Comparison of ENCODE assay signal across 8 cellular contexts in genomic region chr19:40798997-40799557, GRCh38. TPM values are rescaled to one million over a fixed set of nuclear protein-coding genes. Genes with fewer than 3 reads are reported as not detected.
DNase-seq lines count a peak whose midpoint lies in the region; ATAC-seq and TF ChIP-seq lines count a peak whose summit lies in the region.

TSS of gene EGLN2 (plus strand) at chr19:40799191. CDS start at chr19:40800573, 1,382 bp downstream.

- no peaks in the 10 kb centered on the region for H3K9me3 Mint-ChIP-seq in GM23338

- peak within 1 kb of the TSS; percentile 95 for H3K4me3 Mint-ChIP-seq in GM23338

- H3K9ac ChIP-seq in mucosa of rectum (ENCODE audit: low read depth in 1 of 2, low read length in 2 of 2): peak within 1 kb of the TSS; percentile 80 to 97

- DNase-seq in G401 (ENCODE audit: low spot score) (no peak), GM23338 (ENCODE audit: low spot score) (peak; percentile 54), NCI-H69 (lab: John Stamatoyannopoulos, UW) (peak; percentile 77), DMS53 (lab: John Stamatoyannopoulos, UW) (no peak), KG1 (lab: John Stamatoyannopoulos, UW) (no peak)
- DNase-seq in effector memory CD4-positive, alpha-beta T cell: no peak
- no peak for DNase-seq in activated effector memory CD4-positive, alpha-beta T cell treated with anti-CD3 and anti-CD28 coated beads, Interleukin-2, amount 50 U/mL, for 16 hours

- no peaks in the 10 kb centered on the region for H3K9me2 ChIP-seq in GM23338 (ENCODE audit: insufficient read depth)

- H3K36me3 Mint-ChIP-seq in GM23338 (ENCODE audit: low read depth): peaks cover 40% of the 10 kb centered on the region

- in situ Hi-C loops in G401 (cut with HindIII; ENCODE audit: low sequenced_read_pairs): no loop called here

- H4K20me1 ChIP-seq in GM23338 (replicated peaks; ENCODE audit: insufficient read depth): peaks cover 34% of the 10 kb centered on the region

- H3K27ac ChIP-seq in GM23338 (ENCODE audit: low read depth): peak within 1 kb of the TSS; percentile 94
- H3K27ac ChIP-seq in effector memory CD4-positive, alpha-beta T cell (ENCODE audit: insufficient read depth, low read length, poor library complexity, severe bottlenecking): peak within 1 kb of the TSS; percentile 90
- H3K27ac ChIP-seq in mucosa of rectum (ENCODE audit: low read depth in 2 of 2, low read length in 2 of 2): peak within 1 kb of the TSS; percentile 93

- peaks cover 36% of the 10 kb centered on the region for H3K27me3 Mint-ChIP-seq in GM23338 (ENCODE audit: insufficient read depth, low read depth, poor library complexity)

- peak within 1 kb of the TSS; percentile 99 for H3K27ac Mint-ChIP-seq in GM23338

- peaks cover 20% of the 10 kb centered on the region for H3F3A ChIP-seq in GM23338 (replicated peaks; ENCODE audit: low read depth)

- H3K79me2 ChIP-seq in GM23338 (replicated peaks; ENCODE audit: insufficient read depth): peaks cover 46% of the 10 kb centered on the region

- H3K4me3 ChIP-seq in GM23338: peak within 1 kb of the TSS; percentile 89
- peak within 1 kb of the TSS; percentile 72 for H3K4me3 ChIP-seq in effector memory CD4-positive, alpha-beta T cell (ENCODE audit: insufficient read depth, low read depth, low read length, poor library complexity, severe bottlenecking)
- H3K4me3 ChIP-seq in mucosa of rectum (ENCODE audit: low read length in 2 of 2): peak within 1 kb of the TSS; percentile 80 to 82

- TF ChIP-seq CTCF in GM23338 (conservative IDR thresholded peaks at IDR 0.05; ENCODE audit: low read depth in 2 of 2): no peak

- H3K4me1 Mint-ChIP-seq in GM23338: peaks cover 41% of the 10 kb centered on the region

- H3K4me1 ChIP-seq in GM23338 (ENCODE audit: insufficient read depth) (peaks cover 38% of the 10 kb centered on the region), mucosa of rectum (ENCODE audit: control insufficient read depth in 2 of 2, insufficient read depth in 2 of 2, low read length in 2 of 2) (peaks cover 51 to 52% of the 10 kb centered on the region in 2 donors)
- H3K4me1 ChIP-seq in effector memory CD4-positive, alpha-beta T cell (ENCODE audit: control insufficient read depth, insufficient read depth, low read length, poor library complexity, severe bottlenecking): peaks cover 43% of the 10 kb centered on the region

- no peaks in the 10 kb centered on the region for H3K9me3 ChIP-seq in effector memory CD4-positive, alpha-beta T cell (ENCODE audit: control insufficient read depth, low read length)
- H3K9me3 ChIP-seq in mucosa of rectum (ENCODE audit: control insufficient read depth in 2 of 2, low read length in 2 of 2): no peaks in the 10 kb centered on the region

- 0 out of 2 replicates have a peak within 1 kb of the TSS, but pooled peaks have one; percentile 2 for H2AFZ ChIP-seq in GM23338

- H3K27me3 ChIP-seq in GM23338 (ENCODE audit: insufficient read depth): no peaks in the 10 kb centered on the region
- H3K27me3 ChIP-seq in effector memory CD4-positive, alpha-beta T cell (replicated peaks; ENCODE audit: control insufficient read depth, insufficient read depth, low read length, poor library complexity, severe bottlenecking): no peaks in the 10 kb centered on the region
- no peaks in the 10 kb centered on the region for H3K27me3 ChIP-seq in mucosa of rectum (ENCODE audit: control insufficient read depth in 2 of 2, insufficient read depth in 2 of 2, low read length in 2 of 2)

- ATAC-seq in GM23338: peak; percentile 43

- H3K36me3 ChIP-seq in GM23338 (ENCODE audit: insufficient read depth) (peaks cover 4% of the 10 kb centered on the region; the same call in 1 of the 2 replicates), mucosa of rectum (ENCODE audit: control insufficient read depth in 2 of 2, insufficient read depth in 2 of 2, low read length in 2 of 2) (peaks cover 13 to 21% of the 10 kb centered on the region in 2 donors)
- peaks cover 7% of the 10 kb centered on the region for H3K36me3 ChIP-seq in effector memory CD4-positive, alpha-beta T cell (ENCODE audit: control insufficient read depth, insufficient read depth, low read length)

- H3K4me2 ChIP-seq in GM23338: peak within 1 kb of the TSS; percentile 95

TF ChIP-seq in GM23338, 12 proteins besides CTCF, POLR2A, EP300 and RAD21:
- no peak for TF ChIP-seq ZNF331 (CRISPR knock-in tag; IDR thresholded peaks at IDR 0.05; ENCODE audit: low read depth)
- TF ChIP-seq EZH2 (IDR thresholded peaks at IDR 0.05; ENCODE audit: low read depth, unreplicated experiment): no peak
- TF ChIP-seq POLR2AphosphoS5 (IDR thresholded peaks at IDR 0.05; ENCODE audit: low read depth): 0 out of 2 replicates have a peak, but pooled peaks have one; percentile 5
- TF ChIP-seq REST (IDR thresholded peaks at IDR 0.05; ENCODE audit: unreplicated experiment): no peak
TF ChIP-seq in GM23338: peak in this region for 1.

RNA-seq across cellular contexts. Expression of gene EGLN2, which starts in this region (rescaled TPM):
- 113 and 117 TPM in 2 replicates for total RNA-seq in G401 (2014; rRNA removed; shearing (Covaris generic))
- total RNA-seq in GM23338 (2014; rRNA removed; shearing (Covaris generic)): 98.3 and 118 TPM in 2 replicates
- polyA plus RNA-seq in GM23338 (2016; fragmentation: Nextera tagmentation; extraction: Ambion mirVana): 55.8 and 59.9 TPM in 2 replicates

Comparison
In these comparisons a context has a peak if more than half of its experiments do, and no peak if none do; other contexts are left out.
1. DNase-seq: peak in GM23338 (single experiment) and NCI-H69 (single experiment); none in G401 (single experiment), effector memory CD4-positive, alpha-beta T cell (0 of 3), DMS53 (single experiment), KG1 (single experiment) and activated effector memory CD4-positive, alpha-beta T cell treated with anti-CD3 and anti-CD28 coated beads, Interleukin-2, amount 50 U/mL, for 16 hours (single experiment).
2. Peak in every context shown above with its lines, with median percentiles within 50 percentile points of each other: H3K27ac ChIP-seq and H3K4me3 ChIP-seq.